28 cellular contexts compared by ENCODE assay signal in genomic region chr10:86329896-86330680, GRCh38. TPM values are rescaled to one million over a fixed set of nuclear protein-coding genes. Genes with fewer than 3 reads are reported as not detected.
DNase-seq lines count a peak whose midpoint lies in the region; ATAC-seq and TF ChIP-seq lines count a peak whose summit lies in the region.
"Had no signal": no experiment of that assay in that cellular context is flagged by ENCODE, and none has a peak within 500 bp of the region (broad histone marks: within the 10 kb centered on the region; RNA-seq: fewer than 3 reads in every experiment).

No MANE protein-coding gene starts in this region.

- ATAC-seq in stimulated activated memory B cell treated with anti-CD40 and anti-IgM and Interleukin-4, amounts not matched to agents 10 μg/mL and 1 μg/mL and 100 μg/mL, for 72 hours: no peak
- no peak for ATAC-seq in HG03045 (IDR thresholded peaks at IDR 0.05; ENCODE audit: unreplicated experiment)
- ATAC-seq: PC-3, Right ventricle myocardium inferior had no signal

- H3K9me3 ChIP-seq in osteoblast (ENCODE audit: low read depth, low read length): no peaks in the 10 kb centered on the region
- H3K9me3 ChIP-seq: A549; BLaER1 treated with 17β-estradiol and CSF1 and Interleukin-3, amounts not matched to agents 10 nM and 100 nM; SJCRH30 had no signal

- no peak overlapping the region for H3K4me3 ChIP-seq in osteoblast (ENCODE audit: insufficient read depth, low read length)
- H3K4me3 ChIP-seq: A549; BLaER1 treated with 17β-estradiol and CSF1 and Interleukin-3, amounts not matched to agents 10 nM and 100 nM; SJCRH30 had no signal

- no peaks in the 10 kb centered on the region for H3K27me3 ChIP-seq in osteoblast (ENCODE audit: insufficient read depth, low read length)
- H3K27me3 ChIP-seq: BLaER1 treated with 17β-estradiol and CSF1 and Interleukin-3, amounts not matched to agents 10 nM and 100 nM; SJCRH30 had no signal

- H3K36me3 Mint-ChIP-seq in CD14-positive monocyte (no peaks in the 10 kb centered on the region), chondrocyte (ENCODE audit: low read depth) (no peaks in the 10 kb centered on the region)
- no peaks in the 10 kb centered on the region for H3K36me3 Mint-ChIP-seq in stimulated activated memory B cell treated with anti-CD40 and anti-IgM and Interleukin-4, amounts not matched to agents 10 μg/mL and 1 μg/mL and 100 μg/mL, for 72 hours
- H3K36me3 Mint-ChIP-seq: CD4-positive, alpha-beta memory T cell had no signal

- H3K36me3 ChIP-seq in osteoblast (ENCODE audit: insufficient read depth, low read length): no peaks in the 10 kb centered on the region
- H3K36me3 ChIP-seq: BLaER1 treated with 17β-estradiol and CSF1 and Interleukin-3, amounts not matched to agents 10 nM and 100 nM; SJCRH30 had no signal

- intact Hi-C loops in CD14-positive monocyte (cut with micrococcal nuclease): no loop called here

- TF ChIP-seq CTCF in CD14-positive monocyte (IDR thresholded peaks at IDR 0.05) (no peak), chondrocyte (IDR thresholded peaks at IDR 0.05) (no peak), osteoblast (IDR thresholded peaks at IDR 0.05; ENCODE audit: extremely low read depth, low read depth, low read length) (no peak)

- H3K27ac Mint-ChIP-seq in CD14-positive monocyte: peak overlapping the region in 1 of 7 donors; percentile 42
- H3K27ac Mint-ChIP-seq in chondrocyte (ENCODE audit: unreplicated experiment): no peak overlapping the region
- no peak overlapping the region for H3K27ac Mint-ChIP-seq in stimulated activated memory B cell treated with anti-CD40 and anti-IgM and Interleukin-4, amounts not matched to agents 10 μg/mL and 1 μg/mL and 100 μg/mL, for 72 hours
- H3K27ac Mint-ChIP-seq: CD4-positive, alpha-beta memory T cell; H9 had no signal

- H3K9me3 Mint-ChIP-seq in CD14-positive monocyte: no peaks in the 10 kb centered on the region
- H3K9me3 Mint-ChIP-seq in chondrocyte (ENCODE audit: low read depth): no peaks in the 10 kb centered on the region
- H3K9me3 Mint-ChIP-seq in stimulated activated memory B cell treated with anti-CD40 and anti-IgM and Interleukin-4, amounts not matched to agents 10 μg/mL and 1 μg/mL and 100 μg/mL, for 72 hours: no peaks in the 10 kb centered on the region
- H3K9me3 Mint-ChIP-seq: CD4-positive, alpha-beta memory T cell; H9 had no signal

- H3K4me1 ChIP-seq in osteoblast (ENCODE audit: insufficient read depth, low read length): no peaks in the 10 kb centered on the region
- H3K4me1 ChIP-seq: A549; BLaER1 treated with 17β-estradiol and CSF1 and Interleukin-3, amounts not matched to agents 10 nM and 100 nM; SJCRH30 had no signal

- no peaks in the 10 kb centered on the region for H3K79me2 ChIP-seq in osteoblast (ENCODE audit: insufficient read depth, low read length)

- no peaks in the 10 kb centered on the region for H4K20me1 ChIP-seq in osteoblast (ENCODE audit: insufficient read depth, low read length)

- no peak overlapping the region for H3K4me2 ChIP-seq in osteoblast (ENCODE audit: insufficient read depth, low read length)
- H3K4me2 ChIP-seq: A549; BLaER1 treated with 17β-estradiol and CSF1 and Interleukin-3, amounts not matched to agents 10 nM and 100 nM had no signal

- peaks cover 5 to 19% (median 15%) of the 10 kb centered on the region in 3 donors for H3K27me3 Mint-ChIP-seq in CD14-positive monocyte (ENCODE audit: low read depth in 3 of 3)
- H3K27me3 Mint-ChIP-seq in chondrocyte (ENCODE audit: low read depth): peaks cover 21% of the 10 kb centered on the region
- peaks cover 33% of the 10 kb centered on the region for H3K27me3 Mint-ChIP-seq in stimulated activated memory B cell treated with anti-CD40 and anti-IgM and Interleukin-4, amounts not matched to agents 10 μg/mL and 1 μg/mL and 100 μg/mL, for 72 hours

- peak; percentile 26 for DNase-seq in CD14-positive monocyte (ENCODE audit: low spot score)
- peak; percentile 67 for DNase-seq in chondrocyte (ENCODE audit: low spot score)
- DNase-seq in osteoblast (ENCODE audit: insufficient read length, low spot score, missing footprints): peak; percentile 27
- no peak for DNase-seq in substantia nigra (lab: John Stamatoyannopoulos, UW)
- DNase-seq in NCI-H1105 (lab: John Stamatoyannopoulos, UW): no peak
- DNase-seq: AML-193; CD4-positive, alpha-beta memory T cell; COR-L47; DMS53; H9; KBM-7; MV-4-11; NCI-H1105 treated with DMSO at 0.1 percent for 48 hours; NCI-H146; NCI-H1930; NCI-H2107; NCI-H524; NCI-H774; PC-3; SJCRH30 had no signal

- H3K4me1 Mint-ChIP-seq in CD14-positive monocyte: no peaks in the 10 kb centered on the region
- no peaks in the 10 kb centered on the region for H3K4me1 Mint-ChIP-seq in chondrocyte (ENCODE audit: low read depth)
- no peaks in the 10 kb centered on the region for H3K4me1 Mint-ChIP-seq in stimulated activated memory B cell treated with anti-CD40 and anti-IgM and Interleukin-4, amounts not matched to agents 10 μg/mL and 1 μg/mL and 100 μg/mL, for 72 hours
- H3K4me1 Mint-ChIP-seq: CD4-positive, alpha-beta memory T cell had no signal

- no peak overlapping the region for H2AFZ ChIP-seq in osteoblast (ENCODE audit: low read length)

- H3K4me3 Mint-ChIP-seq in CD14-positive monocyte: no peak overlapping the region
- H3K4me3 Mint-ChIP-seq in chondrocyte (ENCODE audit: unreplicated experiment): no peak overlapping the region
- H3K4me3 Mint-ChIP-seq in stimulated activated memory B cell treated with anti-CD40 and anti-IgM and Interleukin-4, amounts not matched to agents 10 μg/mL and 1 μg/mL and 100 μg/mL, for 72 hours: no peak overlapping the region
- H3K4me3 Mint-ChIP-seq: CD4-positive, alpha-beta memory T cell; H9 had no signal

- H3K27ac ChIP-seq in osteoblast (ENCODE audit: low read depth, low read length): no peak overlapping the region
- H3K27ac ChIP-seq in substantia nigra (ENCODE audit: low read depth, low read length, poor library complexity, severe bottlenecking): peak overlapping the region; percentile 60
- H3K27ac ChIP-seq: A549; BLaER1 treated with 17β-estradiol and CSF1 and Interleukin-3, amounts not matched to agents 10 nM and 100 nM; SJCRH30 had no signal

RNA-seq across cellular contexts. Expression of gene GRID1, which starts 36.5 kb away (rescaled TPM):
- polyA plus RNA-seq in CD14-positive monocyte: not detected
- 0.60 to 2.2 TPM (median 0.62 TPM) in 3 replicates for total RNA-seq in chondrocyte
- under 0.01 TPM in 1 of 2 replicates, not detected in the other for total RNA-seq in osteoblast
- total RNA-seq: CD4-positive, alpha-beta memory T cell; Daoy; LHCN-M2; MCF 10A; PC-3; SJCRH30 had no signal
- polyA plus RNA-seq: CD4-positive, alpha-beta memory T cell had no signal

Comparison
In these comparisons a context has a peak if more than half of its experiments do, and no peak if none do; other contexts are left out.
1. DNase-seq: peak in CD14-positive monocyte (single experiment), chondrocyte (single experiment) and osteoblast (single experiment); none in substantia nigra (0 of 49) and NCI-H1105 (single experiment).